17 cellular contexts compared by ENCODE assay signal in the genomic region with DNA sequence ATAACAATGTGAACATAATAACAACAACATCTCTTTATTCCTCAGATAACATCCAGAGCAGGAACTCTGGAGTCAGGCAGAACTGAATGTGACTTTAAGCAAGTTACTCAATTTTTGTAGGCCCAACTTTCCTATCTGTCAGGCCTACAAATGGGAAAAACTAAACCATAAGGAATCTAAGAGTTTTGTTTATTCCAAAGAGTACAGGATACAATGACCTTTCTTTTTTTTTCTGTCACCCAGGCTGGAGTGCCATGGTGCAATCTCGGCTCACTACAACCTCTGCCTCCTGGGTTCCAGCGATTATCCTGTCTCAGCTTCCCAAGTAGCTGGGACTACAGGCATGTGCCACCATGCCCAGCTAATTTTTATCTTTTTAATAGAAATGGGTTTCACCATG. TPM values are rescaled to one million over a fixed set of nuclear protein-coding genes. Genes with fewer than 3 reads are reported as not detected.
DNase-seq lines count a peak whose midpoint lies in the region; ATAC-seq and TF ChIP-seq lines count a peak whose summit lies in the region.
"Had no signal": no experiment of that assay in that cellular context is flagged by ENCODE, and none has a peak within 500 bp of the region (broad histone marks: within the 10 kb centered on the region; RNA-seq: fewer than 3 reads in every experiment).

No MANE protein-coding gene starts in this region.

- intact Hi-C loops in CD14-positive monocyte (cut with micrococcal nuclease), result no loop called here
- intact Hi-C loops in dendritic cell treated with granulocyte-macrophage colony-stimulating factor and Interleukin-4, amounts not matched to agents 40 ng/mL and 50 ng/mL, for 4 days (cut with micrococcal nuclease), result no loop called here
- intact Hi-C loops in thyroid gland (cut with DNase I), result no loop called here
- intact Hi-C loops in activated CD4-positive, alpha-beta T cell treated with anti-CD3 and anti-CD28 coated beads, Interleukin-2, amount 10 ng/mL, durations not matched to agents 24 days and 14 days (cut with micrococcal nuclease), result no loop called here

- H2BK120ac ChIP-seq in mesenchymal stem cell (ENCODE audit: low read depth, low read length), result no peak overlapping the region

- no peak overlapping the region for H2BK5ac ChIP-seq in mesenchymal stem cell (ENCODE audit: low read depth, low read length, poor library complexity, severe bottlenecking)

- H3K4me3 ChIP-seq in mesenchymal stem cell (ENCODE audit: insufficient read depth in 1 of 2, low read depth in 1 of 2, low read length in 2 of 2), result no peak overlapping the region
- no peak overlapping the region for H3K4me3 ChIP-seq in skeletal muscle tissue (ENCODE audit: low read length in 3 of 3)
- H3K4me3 ChIP-seq in thyroid gland (replicated peaks in 1 of 3), result no peak overlapping the region
- H3K4me3 ChIP-seq: A549, BLaER1, GM23338 had no signal

- H3K4ac ChIP-seq in mesenchymal stem cell (ENCODE audit: low read depth in 1 of 2, low read length in 2 of 2), result no peak overlapping the region

- 87% methylated on average over 2 of the region's 2 CpGs for WGBS in mesenchymal stem cell
- 96 to 98% methylated on average over 2 of the region's 2 CpGs for WGBS in thyroid gland, 2 donors

- TF ChIP-seq CTCF in CD14-positive monocyte (IDR thresholded peaks at IDR 0.05), result no peak
- no peak for TF ChIP-seq CTCF in thyroid gland (IDR thresholded peaks at IDR 0.05)

- H3K36me3 ChIP-seq in mesenchymal stem cell (ENCODE audit: control insufficient read depth in 1 of 2, insufficient read depth in 2 of 2, low read depth in 1 of 2, low read length in 2 of 2) (peaks cover 3 to 41% of the 10 kb centered on the region in 2 experiments), skeletal muscle tissue (ENCODE audit: control insufficient read depth in 3 of 3, insufficient read depth in 3 of 3, low read length in 3 of 3) (peaks cover 0 to 14% (median 7%) of the 10 kb centered on the region in 3 donors), thyroid gland (no peaks in the 10 kb centered on the region)

- H3K4me2 ChIP-seq in mesenchymal stem cell (ENCODE audit: low read length, poor library complexity, severe bottlenecking), result no peak overlapping the region
- H3K4me2 ChIP-seq: A549, GM23338 had no signal

- peaks cover 87% of the 10 kb centered on the region for H3K4me1 Mint-ChIP-seq in CD14-positive monocyte
- peaks cover 67% of the 10 kb centered on the region for H3K4me1 Mint-ChIP-seq in dendritic cell treated with granulocyte-macrophage colony-stimulating factor and Interleukin-4, amounts not matched to agents 40 ng/mL and 50 ng/mL, for 4 days (ENCODE audit: low read depth)
- peaks cover 20% of the 10 kb centered on the region for H3K4me1 Mint-ChIP-seq in activated CD4-positive, alpha-beta T cell treated with anti-CD3 and anti-CD28 coated beads, Interleukin-2, amount 10 ng/mL, durations not matched to agents 24 days and 14 days

- H2AFZ ChIP-seq in mesenchymal stem cell (ENCODE audit: low read depth, low read length), result no peak overlapping the region
- H2AFZ ChIP-seq: GM23338 had no signal

- no peak overlapping the region for H3K4me3 Mint-ChIP-seq in CD14-positive monocyte
- H3K4me3 Mint-ChIP-seq in dendritic cell treated with granulocyte-macrophage colony-stimulating factor and Interleukin-4, amounts not matched to agents 40 ng/mL and 50 ng/mL, for 4 days, result no peak overlapping the region
- no peak overlapping the region for H3K4me3 Mint-ChIP-seq in activated CD4-positive, alpha-beta T cell treated with anti-CD3 and anti-CD28 coated beads, Interleukin-2, amount 10 ng/mL, durations not matched to agents 24 days and 14 days
- H3K4me3 Mint-ChIP-seq: CD4-positive, alpha-beta T cell; GM23338 had no signal

- H3K23ac ChIP-seq in mesenchymal stem cell (ENCODE audit: low read length in 2 of 2), result no peak overlapping the region

- H3K79me1 ChIP-seq in mesenchymal stem cell (replicated peaks; ENCODE audit: low read length, poor library complexity, severe bottlenecking), result peaks cover 24% of the 10 kb centered on the region

- H2AK5ac ChIP-seq in mesenchymal stem cell (ENCODE audit: low read length, severe bottlenecking), result no peak overlapping the region

- H3K27me3 ChIP-seq in mesenchymal stem cell (ENCODE audit: control insufficient read depth in 1 of 2, insufficient read depth in 1 of 2, low read length in 2 of 2) (no peaks in the 10 kb centered on the region), skeletal muscle tissue (ENCODE audit: control insufficient read depth in 3 of 3, insufficient read depth in 3 of 3, low read length in 3 of 3) (no peaks in the 10 kb centered on the region), thyroid gland (no peaks in the 10 kb centered on the region)
- H3K27me3 ChIP-seq: BLaER1 had no signal

- DNase-seq in CD14-positive monocyte (ENCODE audit: low spot score) (no peak), mesenchymal stem cell (peak; percentile 71), A172 (ENCODE audit: low spot score) (no peak), thyroid gland (no peak)
- no peak for DNase-seq in activated CD4-positive, alpha-beta T cell treated with anti-CD3 and anti-CD28 coated beads, Interleukin-2, amount 10 ng/mL, durations not matched to agents 24 days and 14 days
- DNase-seq: AML-193; Calu3; CD4-positive, alpha-beta T cell; DMS 273 treated with DMSO at 0.1 percent for 48 hours; H7 had no signal

- H4K91ac ChIP-seq in mesenchymal stem cell (ENCODE audit: low read length), result no peak overlapping the region

- no peak overlapping the region for H4K8ac ChIP-seq in mesenchymal stem cell (ENCODE audit: low read length)

- no peak for ATAC-seq in HG02763 (IDR thresholded peaks at IDR 0.05; ENCODE audit: unreplicated experiment)
- ATAC-seq: A549, GM23338 had no signal

- no peak for TF ChIP-seq POLR2A in thyroid gland (IDR thresholded peaks at IDR 0.05)

- H2BK12ac ChIP-seq in mesenchymal stem cell (ENCODE audit: low read length in 2 of 2), result no peak overlapping the region

- no peaks in the 10 kb centered on the region for H3K27me3 Mint-ChIP-seq in CD14-positive monocyte (ENCODE audit: low read depth in 3 of 3)
- H3K27me3 Mint-ChIP-seq in dendritic cell treated with granulocyte-macrophage colony-stimulating factor and Interleukin-4, amounts not matched to agents 40 ng/mL and 50 ng/mL, for 4 days, result no peaks in the 10 kb centered on the region
- no peaks in the 10 kb centered on the region for H3K27me3 Mint-ChIP-seq in activated CD4-positive, alpha-beta T cell treated with anti-CD3 and anti-CD28 coated beads, Interleukin-2, amount 10 ng/mL, durations not matched to agents 24 days and 14 days
- H3K27me3 Mint-ChIP-seq: CD4-positive, alpha-beta T cell had no signal

- no peaks in the 10 kb centered on the region for H3K9me3 ChIP-seq in mesenchymal stem cell (ENCODE audit: control insufficient read depth, low read length)
- no peaks in the 10 kb centered on the region for H3K9me3 ChIP-seq in skeletal muscle tissue (ENCODE audit: control insufficient read depth in 3 of 3, low read length in 3 of 3)
- no peaks in the 10 kb centered on the region for H3K9me3 ChIP-seq in thyroid gland
- H3K9me3 ChIP-seq: A549, BLaER1 had no signal

- no peak overlapping the region for H2BK15ac ChIP-seq in mesenchymal stem cell (ENCODE audit: low read depth, poor library complexity, severe bottlenecking)

- peaks cover 14 to 26% of the 10 kb centered on the region in 2 donors for H3K36me3 Mint-ChIP-seq in CD14-positive monocyte
- peaks cover 29% of the 10 kb centered on the region for H3K36me3 Mint-ChIP-seq in dendritic cell treated with granulocyte-macrophage colony-stimulating factor and Interleukin-4, amounts not matched to agents 40 ng/mL and 50 ng/mL, for 4 days (ENCODE audit: low read depth)
- peaks cover 42% of the 10 kb centered on the region for H3K36me3 Mint-ChIP-seq in activated CD4-positive, alpha-beta T cell treated with anti-CD3 and anti-CD28 coated beads, Interleukin-2, amount 10 ng/mL, durations not matched to agents 24 days and 14 days (ENCODE audit: low read depth)

- H3K18ac ChIP-seq in mesenchymal stem cell (ENCODE audit: low read depth in 1 of 2, low read length in 2 of 2), result no peak overlapping the region

- H3K9me3 Mint-ChIP-seq in CD14-positive monocyte, result no peaks in the 10 kb centered on the region
- H3K9me3 Mint-ChIP-seq in dendritic cell treated with granulocyte-macrophage colony-stimulating factor and Interleukin-4, amounts not matched to agents 40 ng/mL and 50 ng/mL, for 4 days, result no peaks in the 10 kb centered on the region
- H3K9me3 Mint-ChIP-seq in activated CD4-positive, alpha-beta T cell treated with anti-CD3 and anti-CD28 coated beads, Interleukin-2, amount 10 ng/mL, durations not matched to agents 24 days and 14 days, result no peaks in the 10 kb centered on the region
- H3K9me3 Mint-ChIP-seq: CD4-positive, alpha-beta T cell; GM23338 had no signal

- H3K27ac Mint-ChIP-seq in CD14-positive monocyte, result peak overlapping the region; percentile 58 to 91 (median 77)
- peak overlapping the region; percentile 90 for H3K27ac Mint-ChIP-seq in dendritic cell treated with granulocyte-macrophage colony-stimulating factor and Interleukin-4, amounts not matched to agents 40 ng/mL and 50 ng/mL, for 4 days
- no peak overlapping the region for H3K27ac Mint-ChIP-seq in activated CD4-positive, alpha-beta T cell treated with anti-CD3 and anti-CD28 coated beads, Interleukin-2, amount 10 ng/mL, durations not matched to agents 24 days and 14 days
- H3K27ac Mint-ChIP-seq: CD4-positive, alpha-beta T cell; GM23338 had no signal

- H3K27ac ChIP-seq in mesenchymal stem cell (ENCODE audit: low read length, poor library complexity, severe bottlenecking) (no peak overlapping the region), skeletal muscle tissue (ENCODE audit: low read depth, low read length) (peak overlapping the region; percentile 23), thyroid gland (no peak overlapping the region)
- H3K27ac ChIP-seq: A549, BLaER1 had no signal

- H3K14ac ChIP-seq in mesenchymal stem cell (ENCODE audit: low read length in 2 of 2), result no peak overlapping the region

- H3K4me1 ChIP-seq in mesenchymal stem cell (ENCODE audit: control insufficient read depth, insufficient read depth, low read depth, low read length) (no peaks in the 10 kb centered on the region), skeletal muscle tissue (ENCODE audit: control insufficient read depth in 3 of 3, insufficient read depth in 3 of 3, low read length in 3 of 3) (peaks cover 45 to 68% (median 67%) of the 10 kb centered on the region in 3 donors), thyroid gland (peaks cover 4 to 5% of the 10 kb centered on the region in 2 donors)
- H3K4me1 ChIP-seq: A549 had no signal

- H3K9ac ChIP-seq in mesenchymal stem cell (ENCODE audit: low read length), result no peak overlapping the region
- no peak overlapping the region for H3K9ac ChIP-seq in skeletal muscle tissue (ENCODE audit: low read depth in 1 of 3, low read length in 3 of 3)
- H3K9ac ChIP-seq: BLaER1 had no signal

RNA-seq across cellular contexts. Expression of gene LPCAT3, which starts 9.4 kb away (rescaled TPM):
- 10 to 100 TPM; 54.1 to 62.7 TPM for polyA plus RNA-seq in CD14-positive monocyte
- 103 TPM for polyA plus RNA-seq in mesenchymal stem cell (2013, experiment 1 of 2)
- 102 TPM for polyA plus RNA-seq in mesenchymal stem cell (2013, experiment 2 of 2)
- 14.6 TPM for total RNA-seq in skeletal muscle tissue
- 9.2 and 14.7 TPM in 2 replicates for total RNA-seq in A172 (2014; rRNA removed; shearing (Covaris generic))
- total RNA-seq in thyroid gland, result 10 to 100 TPM; 45.1 to 68.4 (median 58.5) TPM
- total RNA-seq in activated CD4-positive, alpha-beta T cell treated with anti-CD3 and anti-CD28 coated beads, Interleukin-2, amount 10 ng/mL, durations not matched to agents 24 days and 14 days, result 29.2 and 29.5 TPM in 2 replicates

RNA-seq across cellular contexts. Expression of gene EMG1, which starts 38.2 kb away (rescaled TPM):
- 10 to 100 TPM; 33.1 to 35.3 TPM for polyA plus RNA-seq in CD14-positive monocyte
- 30.6 TPM for polyA plus RNA-seq in mesenchymal stem cell (2013, experiment 1 of 2)
- polyA plus RNA-seq in mesenchymal stem cell (2013, experiment 2 of 2), result 32.3 TPM
- total RNA-seq in skeletal muscle tissue (28.2 TPM), thyroid gland (10 to 100 TPM; 19.9 to 53.1 (median 45.6) TPM)
- total RNA-seq in A172 (2014; rRNA removed; shearing (Covaris generic)), result 42.6 and 50.5 TPM in 2 replicates
- 129 and 131 TPM in 2 replicates for total RNA-seq in activated CD4-positive, alpha-beta T cell treated with anti-CD3 and anti-CD28 coated beads, Interleukin-2, amount 10 ng/mL, durations not matched to agents 24 days and 14 days

RNA-seq across cellular contexts. Expression of gene PHB2, which starts 38.4 kb away (rescaled TPM):
- polyA plus RNA-seq in CD14-positive monocyte, result 10 to 100 TPM; 90.6 to 91.9 TPM
- polyA plus RNA-seq in mesenchymal stem cell (2013, experiment 1 of 2), result 253 TPM
- polyA plus RNA-seq in mesenchymal stem cell (2013, experiment 2 of 2), result 265 TPM
- total RNA-seq in skeletal muscle tissue (273 TPM), thyroid gland (100 to 1,000 TPM; 153 to 284 (median 220) TPM)
- total RNA-seq in A172 (2014; rRNA removed; shearing (Covaris generic)), result 172 and 183 TPM in 2 replicates
- total RNA-seq in activated CD4-positive, alpha-beta T cell treated with anti-CD3 and anti-CD28 coated beads, Interleukin-2, amount 10 ng/mL, durations not matched to agents 24 days and 14 days, result 474 and 487 TPM in 2 replicates

RNA-seq across cellular contexts. Expression of gene C1S, which starts 51.7 kb away (rescaled TPM):
- not detected for polyA plus RNA-seq in CD14-positive monocyte
- polyA plus RNA-seq in mesenchymal stem cell (2013, experiment 1 of 2), result 92.4 TPM
- polyA plus RNA-seq in mesenchymal stem cell (2013, experiment 2 of 2), result 91.8 TPM
- total RNA-seq in skeletal muscle tissue, result 89.8 TPM
- 20.3 and 39.8 TPM in 2 replicates for total RNA-seq in A172 (2014; rRNA removed; shearing (Covaris generic))
- 100 to 1,000 TPM; 137 to 470 (median 255) TPM for total RNA-seq in thyroid gland
- 1.9 and 2.6 TPM in 2 replicates for total RNA-seq in activated CD4-positive, alpha-beta T cell treated with anti-CD3 and anti-CD28 coated beads, Interleukin-2, amount 10 ng/mL, durations not matched to agents 24 days and 14 days

RNA-seq across cellular contexts. Expression of gene PTPN6, which starts 57.7 kb away (rescaled TPM):
- 100 to 1,000 TPM; 449 to 562 TPM for polyA plus RNA-seq in CD14-positive monocyte
- 0.73 TPM for polyA plus RNA-seq in mesenchymal stem cell (2013, experiment 1 of 2)
- polyA plus RNA-seq in mesenchymal stem cell (2013, experiment 2 of 2), result 1.2 TPM
- 7.8 TPM for total RNA-seq in skeletal muscle tissue
- 0.31 and 0.48 TPM in 2 replicates for total RNA-seq in A172 (2014; rRNA removed; shearing (Covaris generic))
- total RNA-seq in thyroid gland, result 10 to 100 TPM; 21.7 to 32.3 (median 31.4) TPM
- 349 and 355 TPM in 2 replicates for total RNA-seq in activated CD4-positive, alpha-beta T cell treated with anti-CD3 and anti-CD28 coated beads, Interleukin-2, amount 10 ng/mL, durations not matched to agents 24 days and 14 days
- total RNA-seq: Daoy had no signal
